In the genomic region with DNA sequence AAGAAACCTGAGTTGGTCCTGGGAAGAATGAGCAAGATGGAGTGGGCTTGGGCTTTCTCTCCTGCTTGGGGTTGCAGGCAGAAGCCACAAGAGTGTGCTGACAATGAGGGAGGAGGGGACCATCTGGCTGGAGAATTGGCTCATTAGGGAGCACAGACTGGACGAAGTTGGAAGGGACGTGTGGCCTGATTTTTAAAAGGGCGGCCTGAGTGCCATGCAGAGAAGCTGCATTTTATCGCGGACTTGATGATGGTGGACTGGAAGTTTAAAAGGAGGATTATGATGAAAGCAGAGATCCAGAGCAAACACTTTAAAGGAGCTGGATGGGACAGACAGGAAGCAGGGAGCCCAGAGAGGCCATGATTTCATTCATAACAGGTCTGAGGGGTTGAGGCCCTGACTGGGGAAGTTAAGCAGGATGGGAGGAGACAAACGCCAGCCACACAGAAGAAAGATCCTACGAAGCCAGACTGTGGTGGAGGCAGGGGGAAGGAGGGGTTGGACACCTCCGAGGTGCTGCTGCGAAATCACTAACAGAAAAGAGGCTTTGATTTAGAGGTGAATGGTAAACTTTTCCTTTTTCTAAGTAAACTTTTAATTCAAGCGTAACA, we compare ENCODE assay signal across 11 cellular contexts. TPM values are rescaled to one million over a fixed set of nuclear protein-coding genes. Genes with fewer than 3 reads are reported as not detected.
DNase-seq lines count a peak whose midpoint lies in the region; ATAC-seq, FAIRE-seq and TF ChIP-seq lines count a peak whose summit lies in the region.
"Had no signal": no experiment of that assay in that cellular context is flagged by ENCODE, and none has a peak within 500 bp of the region (broad histone marks: within the 10 kb centered on the region; RNA-seq: fewer than 3 reads in every experiment).

No MANE protein-coding gene starts in this region.

- peaks cover 3% of the 10 kb centered on the region; the same call in 1 of the 3 replicates for H3K36me3 Mint-ChIP-seq in GM23338 (ENCODE audit: low read depth)

- H3K4me2 ChIP-seq in GM23338 (0 out of 2 replicates have a peak overlapping the region, but pooled peaks have one; percentile 12), endothelial cell of umbilical vein (ENCODE audit: insufficient read depth, low read length) (peak overlapping the region; percentile 68)

- intact Hi-C loops in endothelial cell of umbilical vein (cut with micrococcal nuclease): no loop called here
- intact Hi-C loops in gastrocnemius medialis (cut with DNase I; ENCODE audit: low total_unique reads): no loop called here

- H2AFZ ChIP-seq in GM23338 (peak overlapping the region; percentile 93), endothelial cell of umbilical vein (ENCODE audit: low read depth, low read length) (peak overlapping the region; percentile 38)

- no peaks in the 10 kb centered on the region for H3K9me1 ChIP-seq in endothelial cell of umbilical vein (replicated peaks; ENCODE audit: control insufficient read depth, extremely low read depth, insufficient read depth, low read length)

- H3K9me2 ChIP-seq in GM23338 (ENCODE audit: insufficient read depth): no peaks in the 10 kb centered on the region

- H3K4me1 ChIP-seq in GM23338 (ENCODE audit: insufficient read depth) (peaks cover 9% of the 10 kb centered on the region), endothelial cell of umbilical vein (ENCODE audit: control insufficient read depth, extremely low read depth, insufficient read depth, low read length) (peaks cover 30% of the 10 kb centered on the region), gastrocnemius medialis (peaks cover 10 to 11% of the 10 kb centered on the region in 2 donors)

- POLR2A ChIA-PET in endothelial cell of umbilical vein (lab: Charles Lee): interaction anchor here (0.8 to 1.0 kb wide), 3 partner anchors 22 to 46 kb away, joined by 3 to 5 read pairs (median 5); partner anchors contain the start of gene TLNRD1

- FAIRE-seq in endothelial cell of umbilical vein (lab: Jason Lieb, UNC): no peak
- FAIRE-seq in urothelium cell line (lab: Jason Lieb, UNC): no peak

- peaks cover 7% of the 10 kb centered on the region for H3K27me3 Mint-ChIP-seq in GM23338 (ENCODE audit: insufficient read depth, low read depth, poor library complexity)

- TF ChIP-seq POLR2A in endothelial cell of umbilical vein (IDR thresholded peaks at IDR 0.05; ENCODE audit: low read depth, low read length): no peak
- TF ChIP-seq POLR2A in gastrocnemius medialis (IDR thresholded peaks at IDR 0.05): no peak

- H3K27ac Mint-ChIP-seq in GM23338: no peak overlapping the region
- H3K27ac Mint-ChIP-seq: progenitor cell of endocrine pancreas had no signal

- no peaks in the 10 kb centered on the region for H3K79me2 ChIP-seq in GM23338 (replicated peaks; ENCODE audit: insufficient read depth)
- no peaks in the 10 kb centered on the region for H3K79me2 ChIP-seq in endothelial cell of umbilical vein (ENCODE audit: control insufficient read depth, insufficient read depth, low read length)

- H3K4me1 Mint-ChIP-seq in GM23338: peaks cover 28% of the 10 kb centered on the region

- BruUV-seq in endothelial cell of umbilical vein (replicated peaks; lab: Mats Ljungman, UMichigan): no TSS peak

- H3K27ac ChIP-seq in GM23338 (ENCODE audit: low read depth): no peak overlapping the region
- peak overlapping the region; percentile 97 for H3K27ac ChIP-seq in endothelial cell of umbilical vein (ENCODE audit: insufficient read depth, low read depth, low read length)
- peak overlapping the region; percentile 52 to 70 (median 63) for H3K27ac ChIP-seq in gastrocnemius medialis

- no peak overlapping the region for H3K4me3 Mint-ChIP-seq in GM23338

- no peaks in the 10 kb centered on the region for H3F3A ChIP-seq in GM23338 (replicated peaks; ENCODE audit: low read depth)

- H3K4me3 ChIP-seq in GM23338 (no peak overlapping the region), endothelial cell of umbilical vein (replicated peaks in 1 of 3; ENCODE audit: insufficient read depth in 1 of 3, low read depth in 1 of 3, low read length in 3 of 3) (no peak overlapping the region), gastrocnemius medialis (no peak overlapping the region)
- H3K4me3 ChIP-seq: tibial artery had no signal

- DNase-seq in GM23338 (ENCODE audit: low spot score) (peak; percentile 10), RPMI8226 (peak; percentile 20), endothelial cell of umbilical vein (ENCODE audit: low read depth, low spot score) (peak; percentile 32), gastrocnemius medialis (no peak), urothelium cell line (ENCODE audit: low spot score) (no peak)
- DNase-seq: NCI-H2081 had no signal

- no peaks in the 10 kb centered on the region; the same call in 2 of the 3 replicates for H3K9me3 Mint-ChIP-seq in GM23338

- ATAC-seq in GM23338: no peak
- ATAC-seq in gastrocnemius medialis: no peak
- ATAC-seq in GM18520 (IDR thresholded peaks at IDR 0.05; ENCODE audit: unreplicated experiment): no peak
- ATAC-seq in HG02763 (IDR thresholded peaks at IDR 0.05; ENCODE audit: unreplicated experiment): no peak
- no peak for ATAC-seq in GM19351 (IDR thresholded peaks at IDR 0.05; ENCODE audit: unreplicated experiment)

- CTCF ChIA-PET in endothelial cell of umbilical vein (lab: Charles Lee): interaction anchor here (1.0 to 2.7 kb wide), 5 partner anchors 23 to 242 kb away, joined by 5 to 11 read pairs (median 7); partner anchors contain the start of gene TLNRD1

- peak overlapping the region; percentile 67 for H3K9ac ChIP-seq in endothelial cell of umbilical vein (replicated peaks; ENCODE audit: extremely low read depth, insufficient read depth, low read length)

- H3K9me3 ChIP-seq in endothelial cell of umbilical vein (replicated peaks; ENCODE audit: control insufficient read depth, insufficient read depth, low read length): no peaks in the 10 kb centered on the region
- H3K9me3 ChIP-seq in gastrocnemius medialis: no peaks in the 10 kb centered on the region
- H3K9me3 ChIP-seq: tibial artery had no signal

- TF ChIP-seq CTCF in GM23338 (conservative IDR thresholded peaks at IDR 0.05; ENCODE audit: low read depth in 2 of 2) (no peak), endothelial cell of umbilical vein (IDR thresholded peaks at IDR 0.05; ENCODE audit: extremely low read depth in 1 of 2, insufficient read depth in 1 of 2, low read depth in 1 of 2, low read length in 2 of 2) (no peak), gastrocnemius medialis (IDR thresholded peaks at IDR 0.05 in 4 of 5, conservative IDR thresholded peaks at IDR 0.05 in 1 of 5) (no peak)

- no peaks in the 10 kb centered on the region for H3K36me3 ChIP-seq in GM23338 (ENCODE audit: insufficient read depth)
- no peaks in the 10 kb centered on the region for H3K36me3 ChIP-seq in endothelial cell of umbilical vein (ENCODE audit: control insufficient read depth in 2 of 2, extremely low read depth in 1 of 2, insufficient read depth in 2 of 2, low read length in 2 of 2)
- H3K36me3 ChIP-seq in gastrocnemius medialis: no peaks in the 10 kb centered on the region
- H3K36me3 ChIP-seq: tibial artery had no signal

- in situ Hi-C loops in gastrocnemius medialis (cut with MboI; ENCODE audit: low sequenced_read_pairs in 4 of 4): no loop called here

- dilution Hi-C loops in endothelial cell of umbilical vein (cut with MboI; ENCODE audit: extremely low pct_ligation_motif_present, low sequenced_read_pairs): no loop called here

- H3K27me3 ChIP-seq in GM23338 (ENCODE audit: insufficient read depth) (no peaks in the 10 kb centered on the region), endothelial cell of umbilical vein (ENCODE audit: control insufficient read depth in 2 of 2, insufficient read depth in 2 of 2, low read length in 2 of 2) (no peaks in the 10 kb centered on the region), gastrocnemius medialis (no peaks in the 10 kb centered on the region)
- H3K27me3 ChIP-seq: tibial artery had no signal

- H4K20me1 ChIP-seq in GM23338 (replicated peaks; ENCODE audit: insufficient read depth) (no peaks in the 10 kb centered on the region), endothelial cell of umbilical vein (replicated peaks; ENCODE audit: control insufficient read depth, extremely low read depth, insufficient read depth, low read length) (no peaks in the 10 kb centered on the region)

TF ChIP-seq in GM23338, 12 proteins besides CTCF, POLR2A, EP300 and RAD21 (continues in another document):
- TF ChIP-seq EZH2 (IDR thresholded peaks at IDR 0.05; ENCODE audit: low read depth, unreplicated experiment) (no peak), CREB1 (CRISPR knock-in tag; IDR thresholded peaks at IDR 0.05; ENCODE audit: low read depth) (no peak), STAT1 (IDR thresholded peaks at IDR 0.05; ENCODE audit: unreplicated experiment) (no peak)

TF ChIP-seq in endothelial cell of umbilical vein, 7 proteins besides CTCF, POLR2A, EP300 and RAD21 (continues in another document):
- TF ChIP-seq, protein P1, sequence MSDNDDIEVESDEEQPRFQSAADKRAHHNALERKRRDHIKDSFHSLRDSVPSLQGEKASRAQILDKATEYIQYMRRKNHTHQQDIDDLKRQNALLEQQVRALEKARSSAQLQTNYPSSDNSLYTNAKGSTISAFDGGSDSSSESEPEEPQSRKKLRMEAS (IDR thresholded peaks at IDR 0.05; ENCODE audit: insufficient read depth, insufficient read length): no peak

RNA-seq across cellular contexts. Expression of gene TLNRD1, which starts 23.6 kb away (rescaled TPM):
- total RNA-seq in GM23338 (2014; rRNA removed; shearing (Covaris generic)): 20.6 and 27.3 TPM in 2 replicates
- 6.7 and 8.0 TPM in 2 replicates for polyA plus RNA-seq in GM23338 (2016; fragmentation: Nextera tagmentation; extraction: Ambion mirVana)
- 33.0 and 33.2 TPM in 2 replicates for total RNA-seq in endothelial cell of umbilical vein
- polyA plus RNA-seq in endothelial cell of umbilical vein: 17.8 and 21.7 TPM in 2 replicates
- 10.2 and 14.1 TPM in 2 replicates for polyA plus RNA-seq in endothelial cell of umbilical vein (2011; cell fraction: cytosol; rRNA removed)
- 6.6 and 7.0 TPM in 2 replicates for polyA plus RNA-seq in endothelial cell of umbilical vein (2011; cell fraction: nucleus; rRNA removed)
- polyA plus RNA-seq in endothelial cell of umbilical vein (2012): 11.4 and 12.9 TPM in 2 replicates
- 8.3 and 11.1 TPM in 2 replicates for polyA minus RNA-seq in endothelial cell of umbilical vein
- polyA minus RNA-seq in endothelial cell of umbilical vein (2011; cell fraction: cytosol; rRNA and poly(A)+ RNA removed): 14.3 TPM
- polyA minus RNA-seq in endothelial cell of umbilical vein (2011; cell fraction: nucleus; rRNA and poly(A)+ RNA removed): 10.1 and 13.9 TPM in 2 replicates
- 1 to 10 TPM; 1.9 to 8.1 (median 3.3) TPM for total RNA-seq in gastrocnemius medialis

RNA-seq across cellular contexts. Expression of gene MESD, which starts 34.8 kb away (rescaled TPM):
- 21.1 and 25.6 TPM in 2 replicates for total RNA-seq in GM23338 (2014; rRNA removed; shearing (Covaris generic))
- polyA plus RNA-seq in GM23338 (2016; fragmentation: Nextera tagmentation; extraction: Ambion mirVana) (47.9 and 52.7 TPM in 2 replicates), endothelial cell of umbilical vein (10.2 and 12.8 TPM in 2 replicates)
- total RNA-seq in endothelial cell of umbilical vein (30.5 and 32.9 TPM in 2 replicates), gastrocnemius medialis (1 to 10 TPM; 5.5 to 7.9 (median 6.6) TPM)
- 17.2 and 18.8 TPM in 2 replicates for polyA plus RNA-seq in endothelial cell of umbilical vein (2011; cell fraction: cytosol; rRNA removed)
- polyA plus RNA-seq in endothelial cell of umbilical vein (2011; cell fraction: nucleus; rRNA removed): 17.6 and 19.6 TPM in 2 replicates
- polyA plus RNA-seq in endothelial cell of umbilical vein (2012): 25.5 and 33.0 TPM in 2 replicates
- polyA minus RNA-seq in endothelial cell of umbilical vein: 12.9 and 13.1 TPM in 2 replicates
- 12.8 TPM for polyA minus RNA-seq in endothelial cell of umbilical vein (2011; cell fraction: cytosol; rRNA and poly(A)+ RNA removed)
- 13.8 and 15.9 TPM in 2 replicates for polyA minus RNA-seq in endothelial cell of umbilical vein (2011; cell fraction: nucleus; rRNA and poly(A)+ RNA removed)

Comparison
In these comparisons a context has a peak if more than half of its experiments do, and no peak if none do; other contexts are left out.
1. DNase-seq: peak in GM23338 (single experiment), RPMI8226 (single experiment) and endothelial cell of umbilical vein (single experiment); none in gastrocnemius medialis (0 of 2) and urothelium cell line (single experiment).